ENCODE assay signal across 1 cellular context in the genomic region with DNA sequence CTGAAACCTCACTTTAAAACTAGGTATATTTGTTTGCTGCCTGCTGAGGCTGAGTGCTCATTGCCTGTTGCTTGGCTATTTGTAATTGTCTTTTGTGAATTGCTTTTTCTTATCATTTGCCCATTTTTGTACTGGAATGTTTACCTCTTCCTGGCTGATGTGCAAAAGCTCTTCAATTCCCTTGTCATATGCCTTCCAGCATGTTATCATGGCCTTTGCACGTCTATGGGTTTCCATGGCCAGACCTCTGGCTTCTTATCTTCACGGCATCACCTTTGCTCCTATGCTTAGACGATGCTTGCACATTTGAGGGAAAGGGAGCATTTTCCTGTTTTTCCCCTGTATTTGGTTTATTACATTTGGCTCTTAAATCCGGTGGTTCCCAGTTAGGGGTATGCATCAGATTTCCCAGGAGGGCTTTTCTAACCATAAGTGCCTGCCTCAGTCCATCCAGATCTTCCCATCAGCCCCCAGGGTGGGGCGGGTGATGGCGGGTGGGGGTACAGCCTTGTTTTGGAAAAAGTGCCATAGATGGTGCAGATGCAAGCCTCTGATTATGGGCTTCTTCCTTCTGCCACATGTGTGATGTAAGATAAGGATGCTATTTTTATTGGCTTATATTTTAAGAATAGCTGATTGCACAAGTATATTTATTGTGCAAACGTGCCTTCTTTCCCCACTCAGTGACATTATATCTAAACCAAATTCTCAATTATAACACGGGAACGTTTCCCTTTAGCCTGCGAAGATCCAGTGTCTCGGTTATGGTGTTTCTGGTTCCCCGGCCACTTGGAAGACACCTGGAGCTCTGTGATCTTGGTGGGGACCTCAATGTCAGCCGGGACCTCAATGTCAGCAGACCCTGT.
TF ChIP-seq lines count a peak whose summit lies in the region.

No MANE protein-coding gene starts in this region.

TF ChIP-seq in K562, 482 proteins besides CTCF, POLR2A, EP300 and RAD21 (continued from another document):
- TF ChIP-seq, protein P1, sequence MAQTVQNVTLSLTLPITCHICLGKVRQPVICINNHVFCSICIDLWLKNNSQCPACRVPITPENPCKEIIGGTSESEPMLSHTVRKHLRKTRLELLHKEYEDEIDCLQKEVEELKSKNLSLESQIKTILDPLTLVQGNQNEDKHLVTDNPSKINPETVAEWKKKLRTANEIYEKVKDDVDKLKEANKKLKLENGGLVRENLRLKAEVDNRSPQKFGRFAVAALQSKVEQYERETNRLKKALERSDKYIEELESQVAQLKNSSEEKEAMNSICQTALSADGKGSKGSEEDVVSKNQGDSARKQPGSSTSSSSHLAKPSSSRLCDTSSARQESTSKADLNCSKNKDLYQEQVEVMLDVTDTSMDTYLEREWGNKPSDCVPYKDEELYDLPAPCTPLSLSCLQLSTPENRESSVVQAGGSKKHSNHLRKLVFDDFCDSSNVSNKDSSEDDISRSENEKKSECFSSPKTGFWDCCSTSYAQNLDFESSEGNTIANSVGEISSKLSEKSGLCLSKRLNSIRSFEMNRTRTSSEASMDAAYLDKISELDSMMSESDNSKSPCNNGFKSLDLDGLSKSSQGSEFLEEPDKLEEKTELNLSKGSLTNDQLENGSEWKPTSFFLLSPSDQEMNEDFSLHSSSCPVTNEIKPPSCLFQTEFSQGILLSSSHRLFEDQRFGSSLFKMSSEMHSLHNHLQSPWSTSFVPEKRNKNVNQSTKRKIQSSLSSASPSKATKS (CRISPR knock-in tag; IDR thresholded peaks at IDR 0.05) = peak; percentile 13; the same call in 1 of the 2 replicates
- TF ChIP-seq ZNF124 (CRISPR knock-in tag; IDR thresholded peaks at IDR 0.05) (no peak), GABPA (tag; conservative IDR thresholded peaks at IDR 0.05; ENCODE audit: low read depth) (peak; percentile 17; the same call in 1 of the 2 replicates), ETV6 (IDR thresholded peaks at IDR 0.05; ENCODE audit: borderline replicate concordance in 1 of 2, low read depth in 2 of 2, low read length in 1 of 2) (no peak), ETV6 (CRISPR knock-in tag; IDR thresholded peaks at IDR 0.05; ENCODE audit: borderline replicate concordance) (no peak), BRD4 (IDR thresholded peaks at IDR 0.05) (no peak), XRCC3 (IDR thresholded peaks at IDR 0.05) (no peak), CEBPG (CRISPR knock-in tag; IDR thresholded peaks at IDR 0.05) (no peak), CEBPG (tag; conservative IDR thresholded peaks at IDR 0.05 in 1 of 2, IDR thresholded peaks at IDR 0.05 in 1 of 2) (peak; percentile 92 to 95), RCOR1 (IDR thresholded peaks at IDR 0.05; ENCODE audit: borderline replicate concordance in 1 of 2, low read depth in 2 of 2, low read length in 2 of 2) (peak; percentile 25 to 93; a peak in 3 of 4 replicates), SMARCA4 (IDR thresholded peaks at IDR 0.05) (peak; percentile 97), POLR2B (IDR thresholded peaks at IDR 0.05; ENCODE audit: low read depth, partially characterized antibody) (no peak), GTF2B (IDR thresholded peaks at IDR 0.05; ENCODE audit: extremely low read depth, insufficient read length) (no peak), TARDBP (IDR thresholded peaks at IDR 0.05) (peak; percentile 96), RHOXF2B (CRISPR knock-in tag; conservative IDR thresholded peaks at IDR 0.05) (peak; percentile 66; the same call in 1 of the 2 replicates), NR2C1 (IDR thresholded peaks at IDR 0.05) (peak; percentile 64), NR2C1 (tag; IDR thresholded peaks at IDR 0.05) (peak; percentile 53; the same call in 1 of the 2 replicates), TSC22D4 (tag; IDR thresholded peaks at IDR 0.05) (no peak), HNRNPUL1 (IDR thresholded peaks at IDR 0.05; ENCODE audit: low read length) (0 out of 2 replicates have a peak, but pooled peaks have one; percentile 39), SP1 (CRISPR knock-in tag; IDR thresholded peaks at IDR 0.05) (no peak), GTF2F1 (IDR thresholded peaks at IDR 0.05; ENCODE audit: low read depth, low read length) (no peak), NBN (IDR thresholded peaks at IDR 0.05; ENCODE audit: low read depth) (peak; percentile 89), ZNF274 (IDR thresholded peaks at IDR 0.05; ENCODE audit: borderline replicate concordance, low read depth, low read length) (peak; percentile 44; the same call in 1 of the 2 replicates), ATF1 (CRISPR knock-in tag; IDR thresholded peaks at IDR 0.05) (no peak), ATF1 (tag; IDR thresholded peaks at IDR 0.05) (peak; percentile 42; the same call in 1 of the 2 replicates), CEBPB (tag; IDR thresholded peaks at IDR 0.05) (peak; percentile 99), ADNP (tag; IDR thresholded peaks at IDR 0.05) (peak; percentile 87), ELF1 (tag; IDR thresholded peaks at IDR 0.05) (no peak), JUN (IDR thresholded peaks at IDR 0.05; ENCODE audit: borderline replicate concordance, low read depth, low read length) (no peak), JUN (CRISPR knock-in tag; IDR thresholded peaks at IDR 0.05; ENCODE audit: borderline replicate concordance) (no peak), ZNF197 (CRISPR knock-in tag; IDR thresholded peaks at IDR 0.05; ENCODE audit: low read depth) (peak; percentile 93), TEAD4 (IDR thresholded peaks at IDR 0.05; ENCODE audit: low read length) (peak; percentile 97), TEAD4 (CRISPR knock-in tag; IDR thresholded peaks at IDR 0.05; ENCODE audit: borderline replicate concordance) (no peak), PHTF2 (CRISPR knock-in tag; IDR thresholded peaks at IDR 0.05) (peak; percentile 85; the same call in 1 of the 2 replicates), MXD1 (CRISPR knock-in tag; IDR thresholded peaks at IDR 0.05; ENCODE audit: borderline replicate concordance, poor library complexity, severe bottlenecking) (peak; percentile 27), EHMT2 (IDR thresholded peaks at IDR 0.05) (peak; percentile 95), HEY1 (CRISPR knock-in tag; IDR thresholded peaks at IDR 0.05; ENCODE audit: borderline replicate concordance) (no peak; the same call in none of the 2 replicates), ZNF780A (CRISPR knock-in tag; IDR thresholded peaks at IDR 0.05) (no peak), ZFP36 (IDR thresholded peaks at IDR 0.05; ENCODE audit: low read depth, low read length, partially characterized antibody) (peak; percentile 22), BCOR (IDR thresholded peaks at IDR 0.05) (peak; percentile 42), ZNF445 (CRISPR knock-in tag; IDR thresholded peaks at IDR 0.05; ENCODE audit: low read depth) (no peak; the same call in 1 of the 2 replicates), HDAC8 (tag; IDR thresholded peaks at IDR 0.05) (no peak), ZNF589 (CRISPR knock-in tag; IDR thresholded peaks at IDR 0.05; ENCODE audit: low read depth) (peak; percentile 94; the same call in 1 of the 2 replicates), SMARCE1 (IDR thresholded peaks at IDR 0.05) (peak; percentile 95), FOS (IDR thresholded peaks at IDR 0.05; ENCODE audit: extremely low read depth, insufficient read length) (no peak), MEF2D (tag; conservative IDR thresholded peaks at IDR 0.05; ENCODE audit: low read depth) (peak; percentile 99), CXXC5 (CRISPR knock-in tag; IDR thresholded peaks at IDR 0.05) (peak; percentile 96)
- TF ChIP-seq, protein P2, sequence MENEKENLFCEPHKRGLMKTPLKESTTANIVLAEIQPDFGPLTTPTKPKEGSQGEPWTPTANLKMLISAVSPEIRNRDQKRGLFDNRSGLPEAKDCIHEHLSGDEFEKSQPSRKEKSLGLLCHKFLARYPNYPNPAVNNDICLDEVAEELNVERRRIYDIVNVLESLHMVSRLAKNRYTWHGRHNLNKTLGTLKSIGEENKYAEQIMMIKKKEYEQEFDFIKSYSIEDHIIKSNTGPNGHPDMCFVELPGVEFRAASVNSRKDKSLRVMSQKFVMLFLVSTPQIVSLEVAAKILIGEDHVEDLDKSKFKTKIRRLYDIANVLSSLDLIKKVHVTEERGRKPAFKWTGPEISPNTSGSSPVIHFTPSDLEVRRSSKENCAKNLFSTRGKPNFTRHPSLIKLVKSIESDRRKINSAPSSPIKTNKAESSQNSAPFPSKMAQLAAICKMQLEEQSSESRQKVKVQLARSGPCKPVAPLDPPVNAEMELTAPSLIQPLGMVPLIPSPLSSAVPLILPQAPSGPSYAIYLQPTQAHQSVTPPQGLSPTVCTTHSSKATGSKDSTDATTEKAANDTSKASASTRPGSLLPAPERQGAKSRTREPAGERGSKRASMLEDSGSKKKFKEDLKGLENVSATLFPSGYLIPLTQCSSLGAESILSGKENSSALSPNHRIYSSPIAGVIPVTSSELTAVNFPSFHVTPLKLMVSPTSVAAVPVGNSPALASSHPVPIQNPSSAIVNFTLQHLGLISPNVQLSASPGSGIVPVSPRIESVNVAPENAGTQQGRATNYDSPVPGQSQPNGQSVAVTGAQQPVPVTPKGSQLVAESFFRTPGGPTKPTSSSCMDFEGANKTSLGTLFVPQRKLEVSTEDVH (IDR thresholded peaks at IDR 0.05; ENCODE audit: low read depth, partially characterized antibody) = no peak
- TF ChIP-seq, protein P3, sequence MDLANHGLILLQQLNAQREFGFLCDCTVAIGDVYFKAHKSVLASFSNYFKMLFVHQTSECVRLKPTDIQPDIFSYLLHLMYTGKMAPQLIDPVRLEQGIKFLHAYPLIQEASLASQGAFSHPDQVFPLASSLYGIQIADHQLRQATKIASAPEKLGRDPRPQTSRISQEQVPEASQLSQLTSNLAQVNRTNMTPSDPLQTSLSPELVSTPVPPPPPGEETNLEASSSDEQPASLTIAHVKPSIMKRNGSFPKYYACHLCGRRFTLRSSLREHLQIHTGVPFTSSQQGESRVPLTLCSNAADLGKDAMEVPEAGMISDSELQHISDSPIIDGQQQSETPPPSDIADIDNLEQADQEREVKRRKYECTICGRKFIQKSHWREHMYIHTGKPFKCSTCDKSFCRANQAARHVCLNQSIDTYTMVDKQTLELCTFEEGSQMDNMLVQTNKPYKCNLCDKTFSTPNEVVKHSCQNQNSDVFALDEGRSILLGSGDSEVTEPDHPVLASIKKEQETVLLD (IDR thresholded peaks at IDR 0.05) = peak; percentile 71; the same call in 1 of the 2 replicates
